Comparison of ENCODE assay signal across 8 cellular contexts in the genomic region with DNA sequence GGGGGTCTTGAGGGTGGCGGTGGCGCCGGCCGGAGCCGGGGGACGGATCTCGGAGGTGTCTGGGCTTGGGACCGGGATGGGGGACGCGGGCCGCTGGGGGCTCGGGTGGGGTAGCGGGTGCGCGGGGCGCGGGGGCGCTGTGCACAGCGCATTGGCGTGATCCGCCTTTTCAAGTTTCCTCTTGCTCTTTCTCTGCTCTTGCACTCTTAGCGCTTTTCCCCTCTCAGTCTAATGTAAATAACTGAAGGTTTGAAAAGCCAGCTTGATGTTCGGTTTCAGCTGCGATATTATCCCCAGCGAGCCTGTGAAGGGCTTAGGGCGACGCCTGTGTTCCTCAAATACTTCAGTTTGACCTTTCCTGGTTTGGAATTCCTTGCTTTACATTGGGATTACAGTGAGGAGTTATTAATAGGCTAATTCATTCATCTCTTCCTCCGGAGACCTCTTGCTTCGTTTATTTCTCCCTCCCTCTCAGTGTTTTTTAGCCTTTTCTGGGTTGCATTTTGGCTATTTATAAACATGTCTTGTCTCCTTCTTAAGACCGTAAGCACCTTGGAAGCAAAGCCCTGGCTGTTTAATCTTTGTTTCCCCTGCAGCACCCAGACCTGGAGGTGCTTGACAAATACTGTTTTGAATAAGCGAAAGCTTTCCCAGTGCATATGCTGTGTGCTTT. TPM values are rescaled to one million over a fixed set of nuclear protein-coding genes. Genes with fewer than 3 reads are reported as not detected.
DNase-seq lines count a peak whose midpoint lies in the region; ATAC-seq and TF ChIP-seq lines count a peak whose summit lies in the region.

No MANE protein-coding gene starts in this region.

- H3K79me2 ChIP-seq in parathyroid adenoma, result peaks cover 8% of the 10 kb centered on the region

- H3K9me3 ChIP-seq in parathyroid adenoma (ENCODE audit: control insufficient read depth, low read length), result peaks cover 3% of the 10 kb centered on the region

- no peaks in the 10 kb centered on the region for H3K27me3 ChIP-seq in parathyroid adenoma (ENCODE audit: control insufficient read depth, insufficient read depth, low read length)

- ATAC-seq in Right ventricle myocardium inferior (peak; percentile 42), HG02840 (IDR thresholded peaks at IDR 0.05; ENCODE audit: low FRiP score, unreplicated experiment) (peak; percentile 42), HG03439 (IDR thresholded peaks at IDR 0.05; ENCODE audit: unreplicated experiment) (no peak)

- peak overlapping the region; percentile 79 for H3K4me3 ChIP-seq in parathyroid adenoma (ENCODE audit: low read depth, low read length)

- no peak for TF ChIP-seq CTCF in parathyroid adenoma (IDR thresholded peaks at IDR 0.05)

- H3K4me1 ChIP-seq in parathyroid adenoma, result peaks cover 2% of the 10 kb centered on the region

- H3K27ac ChIP-seq in parathyroid adenoma, result peak overlapping the region; percentile 19

- no peaks in the 10 kb centered on the region for H3K36me3 ChIP-seq in parathyroid adenoma (ENCODE audit: control insufficient read depth, insufficient read depth, low read length)

- intact Hi-C loops in Right ventricle myocardium inferior (cut with DNase I) (loop anchor here (5.0 kb wide), 1 partner anchor 71 kb away; a partner anchor contains a TSS), cardiac septum (cut with DNase I) (loop anchor here (5.0 kb wide), 2 partner anchors 71 to 236 kb away; a partner anchor contains a TSS)

- DNase-seq in Right ventricle myocardium inferior (ENCODE audit: missing footprints) (no peak), cardiac septum (ENCODE audit: low spot score) (no peak), NCI-H526 treated with DMSO at 0.1 percent for 48 hours (lab: John Stamatoyannopoulos, UW) (peak; percentile 13), activated gamma-delta T cell (lab: John Stamatoyannopoulos, UW) (peak; percentile 39), glomerular visceral epithelial cell (ENCODE audit: extremely low spot score) (peak; percentile 18)

- peak overlapping the region; percentile 97 for H3K4me2 ChIP-seq in parathyroid adenoma (ENCODE audit: low read length)

- H3K9ac ChIP-seq in parathyroid adenoma, result no peak overlapping the region

- H2AFZ ChIP-seq in parathyroid adenoma, result peak overlapping the region; percentile 31

RNA-seq across cellular contexts. Expression of a gene that starts 0.7 kb away (rescaled TPM):
- total RNA-seq in Right ventricle myocardium inferior, result 131 TPM
- 124 TPM for total RNA-seq in cardiac septum

Comparison
In these comparisons a context has a peak if more than half of its experiments do, and no peak if none do; other contexts are left out.
1. DNase-seq: peak in NCI-H526 treated with DMSO at 0.1 percent for 48 hours (single experiment), activated gamma-delta T cell (single experiment) and glomerular visceral epithelial cell (single experiment); none in Right ventricle myocardium inferior (single experiment) and cardiac septum (single experiment).